In the genomic region with DNA sequence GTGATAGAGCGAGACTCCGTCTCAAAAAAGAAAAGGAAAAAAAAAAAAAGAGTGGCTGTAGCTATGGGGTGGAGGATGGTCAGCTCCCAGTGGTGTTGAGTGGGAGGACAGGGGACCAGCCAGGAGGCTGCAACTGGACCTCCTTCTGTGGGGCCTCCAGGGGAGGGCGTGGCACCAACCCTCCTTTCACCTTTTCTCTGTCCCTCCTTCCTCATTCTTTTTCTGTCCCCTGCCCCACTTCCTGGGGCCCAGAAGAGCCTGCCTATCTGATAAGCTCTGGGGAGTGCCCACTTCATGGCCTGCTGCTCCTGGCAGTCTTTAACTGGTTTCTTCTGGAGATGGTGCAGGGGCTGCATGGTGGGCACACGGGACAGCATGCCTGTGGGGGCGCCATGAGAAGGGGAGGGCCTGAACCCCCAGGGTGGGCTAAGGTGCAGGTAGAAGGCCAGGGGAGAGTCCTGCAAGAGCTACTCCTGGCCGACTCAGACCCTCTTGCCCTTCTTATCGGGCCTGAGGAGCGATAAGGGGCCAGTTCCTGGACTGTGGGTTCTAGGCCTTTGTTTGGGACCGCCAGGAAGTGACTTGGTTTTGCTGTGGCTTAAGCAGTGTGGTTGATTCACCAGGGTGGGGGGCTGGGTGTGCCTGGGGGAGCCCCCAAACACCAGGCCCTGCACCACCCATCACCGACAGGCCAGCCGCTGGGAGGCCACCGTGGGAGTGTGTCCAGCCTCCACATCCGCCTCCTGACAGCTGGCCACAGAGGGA, we compare ENCODE assay signal across 1 cellular context.
A peak's percentile ranks its signal among the peaks of the same experiment; 100 is the strongest.
TF ChIP-seq lines count a peak whose summit lies in the region.

No MANE protein-coding gene starts in this region.

TF ChIP-seq in GM12878, 131 proteins besides CTCF, POLR2A, EP300 and RAD21:
- TF ChIP-seq TCF12 (IDR thresholded peaks at IDR 0.05; ENCODE audit: low read depth, low read length) (no peak), NRF1 (conservative IDR thresholded peaks at IDR 0.05; ENCODE audit: low read depth, low read length) (no peak), RB1 (IDR thresholded peaks at IDR 0.05; ENCODE audit: borderline replicate concordance) (no peak), RUNX3 (IDR thresholded peaks at IDR 0.05; ENCODE audit: low read length) (peak; percentile 52)
- TF ChIP-seq, protein P1, sequence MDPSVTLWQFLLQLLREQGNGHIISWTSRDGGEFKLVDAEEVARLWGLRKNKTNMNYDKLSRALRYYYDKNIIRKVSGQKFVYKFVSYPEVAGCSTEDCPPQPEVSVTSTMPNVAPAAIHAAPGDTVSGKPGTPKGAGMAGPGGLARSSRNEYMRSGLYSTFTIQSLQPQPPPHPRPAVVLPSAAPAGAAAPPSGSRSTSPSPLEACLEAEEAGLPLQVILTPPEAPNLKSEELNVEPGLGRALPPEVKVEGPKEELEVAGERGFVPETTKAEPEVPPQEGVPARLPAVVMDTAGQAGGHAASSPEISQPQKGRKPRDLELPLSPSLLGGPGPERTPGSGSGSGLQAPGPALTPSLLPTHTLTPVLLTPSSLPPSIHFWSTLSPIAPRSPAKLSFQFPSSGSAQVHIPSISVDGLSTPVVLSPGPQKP (IDR thresholded peaks at IDR 0.05; ENCODE audit: low read depth, low read length), result no peak
- TF ChIP-seq, protein P2, sequence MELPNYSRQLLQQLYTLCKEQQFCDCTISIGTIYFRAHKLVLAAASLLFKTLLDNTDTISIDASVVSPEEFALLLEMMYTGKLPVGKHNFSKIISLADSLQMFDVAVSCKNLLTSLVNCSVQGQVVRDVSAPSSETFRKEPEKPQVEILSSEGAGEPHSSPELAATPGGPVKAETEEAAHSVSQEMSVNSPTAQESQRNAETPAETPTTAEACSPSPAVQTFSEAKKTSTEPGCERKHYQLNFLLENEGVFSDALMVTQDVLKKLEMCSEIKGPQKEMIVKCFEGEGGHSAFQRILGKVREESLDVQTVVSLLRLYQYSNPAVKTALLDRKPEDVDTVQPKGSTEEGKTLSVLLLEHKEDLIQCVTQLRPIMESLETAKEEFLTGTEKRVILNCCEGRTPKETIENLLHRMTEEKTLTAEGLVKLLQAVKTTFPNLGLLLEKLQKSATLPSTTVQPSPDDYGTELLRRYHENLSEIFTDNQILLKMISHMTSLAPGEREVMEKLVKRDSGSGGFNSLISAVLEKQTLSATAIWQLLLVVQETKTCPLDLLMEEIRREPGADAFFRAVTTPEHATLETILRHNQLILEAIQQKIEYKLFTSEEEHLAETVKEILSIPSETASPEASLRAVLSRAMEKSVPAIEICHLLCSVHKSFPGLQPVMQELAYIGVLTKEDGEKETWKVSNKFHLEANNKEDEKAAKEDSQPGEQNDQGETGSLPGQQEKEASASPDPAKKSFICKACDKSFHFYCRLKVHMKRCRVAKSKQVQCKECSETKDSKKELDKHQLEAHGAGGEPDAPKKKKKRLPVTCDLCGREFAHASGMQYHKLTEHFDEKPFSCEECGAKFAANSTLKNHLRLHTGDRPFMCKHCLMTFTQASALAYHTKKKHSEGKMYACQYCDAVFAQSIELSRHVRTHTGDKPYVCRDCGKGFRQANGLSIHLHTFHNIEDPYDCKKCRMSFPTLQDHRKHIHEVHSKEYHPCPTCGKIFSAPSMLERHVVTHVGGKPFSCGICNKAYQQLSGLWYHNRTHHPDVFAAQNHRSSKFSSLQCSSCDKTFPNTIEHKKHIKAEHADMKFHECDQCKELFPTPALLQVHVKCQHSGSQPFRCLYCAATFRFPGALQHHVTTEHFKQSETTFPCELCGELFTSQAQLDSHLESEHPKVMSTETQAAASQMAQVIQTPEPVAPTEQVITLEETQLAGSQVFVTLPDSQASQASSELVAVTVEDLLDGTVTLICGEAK (IDR thresholded peaks at IDR 0.05; ENCODE audit: borderline replicate concordance), result no peak
